In the genomic region with DNA sequence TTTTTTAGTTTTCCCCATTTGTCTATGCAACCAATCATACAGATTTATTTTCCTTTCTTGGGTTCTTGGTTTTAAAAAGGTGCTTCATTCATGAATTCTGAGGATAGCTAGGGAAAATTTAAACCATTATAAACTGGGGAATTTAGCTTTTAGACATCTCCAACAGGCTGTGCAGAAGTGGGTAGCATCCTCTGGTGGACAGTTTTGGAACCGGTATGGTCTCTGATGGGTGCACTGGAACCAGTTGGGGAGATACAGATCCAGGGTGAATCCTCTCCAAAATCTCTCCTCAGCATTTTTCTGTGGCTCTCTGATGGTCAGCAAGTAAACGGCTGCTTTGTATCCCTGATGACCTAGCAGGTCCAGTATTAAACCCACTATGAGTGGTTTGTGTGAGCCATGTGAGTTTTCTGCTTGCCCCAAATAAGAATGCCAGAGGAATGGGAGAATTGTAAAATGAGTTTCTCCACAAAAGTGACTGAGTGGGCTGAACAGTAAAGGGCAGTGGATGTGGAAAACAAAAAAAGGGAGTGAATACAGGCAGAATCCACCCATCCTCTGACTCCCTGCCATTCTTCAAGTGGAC, we compare ENCODE assay signal across 7 cellular contexts.
DNase-seq lines count a peak whose midpoint lies in the region; ATAC-seq and TF ChIP-seq lines count a peak whose summit lies in the region.

No MANE protein-coding gene starts in this region.

- TF ChIP-seq CTCF in HEK293 (tag by site-specific recombination; IDR thresholded peaks at IDR 0.05), result no peak
- TF ChIP-seq CTCF in SU-DHL-6 (IDR thresholded peaks at IDR 0.05; ENCODE audit: insufficient read depth, low read length, poor library complexity, severe bottlenecking), result peak; percentile 51
- peak; percentile 67 for TF ChIP-seq CTCF in parathyroid adenoma (IDR thresholded peaks at IDR 0.05)

- no peaks in the 10 kb centered on the region for H4K20me1 ChIP-seq in SU-DHL-6 (ENCODE audit: low read depth, low read length)

- no peak overlapping the region for H3K9ac ChIP-seq in SU-DHL-6 (ENCODE audit: low read length)
- H3K9ac ChIP-seq in parathyroid adenoma, result no peak overlapping the region

- no peaks in the 10 kb centered on the region for H3K4me1 ChIP-seq in HEK293 (ENCODE audit: control insufficient read depth, insufficient read depth, low read length)
- H3K4me1 ChIP-seq in parathyroid adenoma, result no peaks in the 10 kb centered on the region

- H3K9me3 ChIP-seq in HEK293 (ENCODE audit: control insufficient read depth, insufficient read depth, low read depth, low read length) (no peaks in the 10 kb centered on the region), SU-DHL-6 (ENCODE audit: insufficient read depth, low read length) (no peaks in the 10 kb centered on the region), parathyroid adenoma (ENCODE audit: control insufficient read depth, low read length) (no peaks in the 10 kb centered on the region)

- ATAC-seq in HG03571 (IDR thresholded peaks at IDR 0.05; ENCODE audit: unreplicated experiment), result no peak

- H3K27ac ChIP-seq in HEK293 (ENCODE audit: extremely low read depth, low read depth, low read length) (no peak overlapping the region), SU-DHL-6 (ENCODE audit: low read depth, low read length) (no peak overlapping the region), parathyroid adenoma (no peak overlapping the region)

- no peaks in the 10 kb centered on the region for H3K27me3 ChIP-seq in SU-DHL-6 (ENCODE audit: low read length)
- H3K27me3 ChIP-seq in parathyroid adenoma (ENCODE audit: control insufficient read depth, insufficient read depth, low read length), result no peaks in the 10 kb centered on the region

- H3K9me2 ChIP-seq in SU-DHL-6 (replicated peaks; ENCODE audit: insufficient read depth, low read length), result no peaks in the 10 kb centered on the region

- no peaks in the 10 kb centered on the region for H3K79me2 ChIP-seq in SU-DHL-6 (ENCODE audit: insufficient read depth, low read length)
- H3K79me2 ChIP-seq in parathyroid adenoma, result no peaks in the 10 kb centered on the region

- DNase-seq in EH (ENCODE audit: low read depth) (peak; percentile 54), fibroblast of peridontal ligament (ENCODE audit: extremely low read depth) (peak; percentile 71), NCI-H510A (lab: John Stamatoyannopoulos, UW) (no peak)

- no peaks in the 10 kb centered on the region for H3K36me3 ChIP-seq in HEK293 (ENCODE audit: control insufficient read depth in 2 of 2, insufficient read depth in 1 of 2, low read length in 2 of 2)
- H3K36me3 ChIP-seq in SU-DHL-6 (ENCODE audit: low read length), result no peaks in the 10 kb centered on the region
- no peaks in the 10 kb centered on the region for H3K36me3 ChIP-seq in parathyroid adenoma (ENCODE audit: control insufficient read depth, insufficient read depth, low read length)

- H3F3A ChIP-seq in SU-DHL-6 (ENCODE audit: insufficient read depth), result no peaks in the 10 kb centered on the region

- H2AFZ ChIP-seq in SU-DHL-6 (ENCODE audit: low read depth, low read length, severe bottlenecking), result no peak overlapping the region
- H2AFZ ChIP-seq in parathyroid adenoma, result no peak overlapping the region

- no peak overlapping the region for H3K4me2 ChIP-seq in SU-DHL-6 (ENCODE audit: low read depth, low read length, poor library complexity, severe bottlenecking)
- H3K4me2 ChIP-seq in parathyroid adenoma (ENCODE audit: low read length), result no peak overlapping the region

- POLR2A ChIA-PET in HEK293 (lab: Yijun Ruan, JAX), result interaction anchor here (1.0 to 1.5 kb wide), 2 partner anchors 9 to 23 kb away, joined by 4 to 10 read pairs; partner anchors contain the start of gene DNAJC25

- H3K4me3 ChIP-seq in HEK293 (ENCODE audit: low read depth, low read length) (no peak overlapping the region), SU-DHL-6 (ENCODE audit: insufficient read depth, low read length, poor library complexity, severe bottlenecking) (no peak overlapping the region), parathyroid adenoma (ENCODE audit: low read depth, low read length) (no peak overlapping the region)

- CTCF ChIA-PET in HEK293 (lab: Yijun Ruan, JAX), result interaction anchor here (0.6 to 1.9 kb wide), 6 partner anchors 8 to 1048 kb away, joined by 3 to 18 read pairs (median 5); no protein-coding TSS in a partner anchor

TF ChIP-seq in HEK293, 187 proteins besides CTCF, POLR2A, EP300 and RAD21:
- no peak for TF ChIP-seq ZNF555 (tag by site-specific recombination; conservative IDR thresholded peaks at IDR 0.05)
- peak; percentile 41 for TF ChIP-seq ZNF654 (tag by site-specific recombination; IDR thresholded peaks at IDR 0.05; ENCODE audit: low read depth)
TF ChIP-seq in HEK293: peak in this region for 1.
